In the genomic region with DNA sequence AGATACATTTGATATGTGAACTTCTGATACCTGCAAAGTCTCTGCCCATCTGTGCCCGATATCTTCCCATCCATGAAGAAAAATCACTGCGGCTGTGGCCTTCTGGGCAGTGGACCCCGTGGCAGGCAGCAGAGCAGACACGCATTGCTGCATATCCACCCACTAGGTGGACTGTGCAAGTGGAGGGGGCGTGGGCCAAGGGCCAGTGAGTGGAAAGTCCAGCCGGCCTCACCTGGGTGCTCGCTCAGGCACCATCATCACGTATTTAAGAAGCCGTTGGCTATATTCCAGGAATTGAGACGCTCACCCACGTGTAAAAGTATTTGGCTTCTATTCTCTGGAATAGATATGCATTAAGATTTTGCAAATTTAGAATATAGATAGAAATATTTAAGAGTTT, we compare ENCODE assay signal across 23 cellular contexts. TPM values are rescaled to one million over a fixed set of nuclear protein-coding genes. Genes with fewer than 3 reads are reported as not detected.
"Had no signal": no experiment of that assay in that cellular context is flagged by ENCODE, and none has a peak within 500 bp of the region (broad histone marks: within the 10 kb centered on the region; RNA-seq: fewer than 3 reads in every experiment).

No MANE protein-coding gene starts in this region.

- H3K36me3 Mint-ChIP-seq: naive B cell, type B pancreatic cell had no signal

- H3K9me3 Mint-ChIP-seq: type B pancreatic cell had no signal

- H3K27me3 ChIP-seq: dorsolateral prefrontal cortex, heart left ventricle, left lung, right atrium auricular region, uterus had no signal

- H3K27ac Mint-ChIP-seq: naive B cell, type B pancreatic cell had no signal

- H3K4me1 Mint-ChIP-seq: naive B cell had no signal

- H3K36me3 ChIP-seq: heart left ventricle, left lung, right atrium auricular region, uterus had no signal

- H3K4me3 Mint-ChIP-seq: naive B cell, type B pancreatic cell had no signal

- H3K27ac ChIP-seq: dorsolateral prefrontal cortex, heart left ventricle, left lung, right atrium auricular region, uterus had no signal

- H3K27me3 Mint-ChIP-seq: naive B cell, type B pancreatic cell had no signal

- DNase-seq: cortex of kidney; dorsolateral prefrontal cortex; effector CD8-positive, alpha-beta T cell; heart left ventricle; hippocampal formation; kidney glomerular epithelial cell; mesendoderm; naive B cell; small intestine; stimulated activated CD4-positive, alpha-beta T cell treated with anti-CD3 and anti-CD28 coated beads, Interleukin-12 subunit alpha, Interleukin-12 subunit beta, amount 100 ng/mL, for 4 hours; stimulated activated naive CD4-positive, alpha-beta T cell treated with Interleukin-2 at 50 U/mL for 16 hours; uterus had no signal

- H3K4me3 ChIP-seq: dorsolateral prefrontal cortex, heart left ventricle, left lung, right atrium auricular region, uterus had no signal

- ATAC-seq: heart left ventricle, left lung had no signal

- H3K9me3 ChIP-seq: heart left ventricle, right atrium auricular region, uterus had no signal

- H3K4me1 ChIP-seq: heart left ventricle, left lung, right atrium auricular region, uterus had no signal

RNA-seq across cellular contexts. Expression of a gene that starts 30.8 kb away (rescaled TPM):
- total RNA-seq: fibroblast of lung, frontal cortex, glomerular endothelial cell, heart left ventricle, left lung, lung microvascular endothelial cell, osteocyte, posterior vena cava, right atrium auricular region, uterus had no signal
- polyA plus RNA-seq: esophagus, fibroblast of lung, heart left ventricle, neural cell had no signal
